ENCODE assay signal across 8 cellular contexts in the genomic region with DNA sequence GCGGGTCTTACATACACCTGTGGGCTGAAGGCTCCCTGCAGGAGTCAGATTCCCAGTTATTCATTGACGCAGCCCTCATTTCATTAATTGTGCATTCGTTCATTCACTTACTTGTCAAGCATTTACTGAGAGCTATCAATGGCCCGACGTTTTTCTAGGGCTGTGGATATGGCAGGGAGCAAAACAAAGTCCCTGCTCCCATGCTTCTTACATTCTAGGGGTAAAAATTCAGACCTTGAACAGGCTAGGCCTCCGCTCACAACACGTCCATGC. TPM values are rescaled to one million over a fixed set of nuclear protein-coding genes. Genes with fewer than 3 reads are reported as not detected.
DNase-seq lines count a peak whose midpoint lies in the region; ATAC-seq, FAIRE-seq and TF ChIP-seq lines count a peak whose summit lies in the region.
"Had no signal": no experiment of that assay in that cellular context is flagged by ENCODE, and none has a peak within 500 bp of the region (broad histone marks: within the 10 kb centered on the region; RNA-seq: fewer than 3 reads in every experiment).

No MANE protein-coding gene starts in this region.

- no peaks in the 10 kb centered on the region for H3K9me3 Mint-ChIP-seq in activated B cell treated with CpG ODN at 0.5 μM for 24 hours
- no peaks in the 10 kb centered on the region for H3K9me3 Mint-ChIP-seq in stimulated activated naive CD8-positive, alpha-beta T cell treated with anti-CD3 and anti-CD28 coated beads, Interleukin-15, amount 100 ng/mL, for 72 hours

- H3K4me3 ChIP-seq in kidney (ENCODE audit: low read length in 2 of 2) = peak overlapping the region; percentile 35 to 36

- no peaks in the 10 kb centered on the region for H3K9me3 ChIP-seq in kidney (ENCODE audit: control insufficient read depth in 1 of 2, low read length in 2 of 2)

- H3K4me1 ChIP-seq in kidney (ENCODE audit: control insufficient read depth in 1 of 2, insufficient read depth in 1 of 2, low read depth in 1 of 2, low read length in 2 of 2) = peaks cover 14 to 21% of the 10 kb centered on the region in 2 donors

- FAIRE-seq in kidney (lab: Jason Lieb, UNC) = no peak

- H3K4me3 Mint-ChIP-seq in activated B cell treated with CpG ODN at 0.5 μM for 24 hours = peak overlapping the region; percentile 86
- H3K4me3 Mint-ChIP-seq in stimulated activated naive CD8-positive, alpha-beta T cell treated with anti-CD3 and anti-CD28 coated beads, Interleukin-15, amount 100 ng/mL, for 72 hours = peak overlapping the region; percentile 63 to 92

- POLR2A ChIA-PET in activated B cell treated with CpG ODN at 0.5 μM for 24 hours (lab: Charles Lee) = interaction anchor here (0.9 to 2.8 kb wide), 6 partner anchors 32 to 1185 kb away, joined by 3 to 25 read pairs (median 6); a partner anchor contains a TSS

- H3K9ac ChIP-seq in kidney (ENCODE audit: low read length in 2 of 2) = no peak overlapping the region

- TF ChIP-seq CTCF in activated B cell treated with CpG ODN at 0.5 μM for 24 hours (IDR thresholded peaks at IDR 0.05) = no peak
- TF ChIP-seq CTCF in kidney (IDR thresholded peaks at IDR 0.05; ENCODE audit: borderline replicate concordance, extremely low read depth, insufficient read depth) = no peak

- intact Hi-C loops in activated B cell treated with CpG ODN at 0.5 μM for 24 hours (cut with micrococcal nuclease) = loop anchor here (1.0 to 10.0 kb wide), 9 partner anchors 36 to 1188 kb away; a partner anchor contains a TSS
- intact Hi-C loops in kidney (cut with DNase I) = no loop called here

- peaks cover 84% of the 10 kb centered on the region for H3K4me1 Mint-ChIP-seq in activated B cell treated with CpG ODN at 0.5 μM for 24 hours
- peaks cover 47% of the 10 kb centered on the region for H3K4me1 Mint-ChIP-seq in stimulated activated naive CD8-positive, alpha-beta T cell treated with anti-CD3 and anti-CD28 coated beads, Interleukin-15, amount 100 ng/mL, for 72 hours

- H3K27ac Mint-ChIP-seq in activated B cell treated with CpG ODN at 0.5 μM for 24 hours = peak overlapping the region; percentile 89
- H3K27ac Mint-ChIP-seq in stimulated activated naive CD8-positive, alpha-beta T cell treated with anti-CD3 and anti-CD28 coated beads, Interleukin-15, amount 100 ng/mL, for 72 hours = peak overlapping the region in 1 of 2 donors; percentile 61

- peaks cover 2 to 10% of the 10 kb centered on the region in 2 donors for H3K36me3 ChIP-seq in kidney (ENCODE audit: control insufficient read depth in 1 of 2, insufficient read depth in 2 of 2, low read length in 2 of 2)

- CTCF ChIA-PET in activated B cell treated with CpG ODN at 0.5 μM for 24 hours (lab: Charles Lee) = interaction anchor here (0.8 to 4.9 kb wide), 10 partner anchors 10 to 154 kb away, joined by 3 to 65 read pairs (median 4); no protein-coding TSS in a partner anchor

- DNase-seq in activated B cell treated with CpG ODN at 0.5 μM for 24 hours (no peak), kidney (no peak), NCI-H446 (lab: John Stamatoyannopoulos, UW) (no peak), HuH-7 (ENCODE audit: low spot score) (no peak)
- no peak for DNase-seq in stimulated activated naive CD8-positive, alpha-beta T cell treated with anti-CD3 and anti-CD28 coated beads, Interleukin-15, amount 100 ng/mL, for 72 hours

- peak overlapping the region in 1 of 2 donors; percentile 26 for H3K27ac ChIP-seq in kidney (ENCODE audit: low read depth in 2 of 2, low read length in 2 of 2)

- no peaks in the 10 kb centered on the region for H3K27me3 Mint-ChIP-seq in activated B cell treated with CpG ODN at 0.5 μM for 24 hours
- peaks cover 35% of the 10 kb centered on the region for H3K27me3 Mint-ChIP-seq in stimulated activated naive CD8-positive, alpha-beta T cell treated with anti-CD3 and anti-CD28 coated beads, Interleukin-15, amount 100 ng/mL, for 72 hours

- H3K36me3 Mint-ChIP-seq in activated B cell treated with CpG ODN at 0.5 μM for 24 hours (ENCODE audit: low read depth) = peaks cover 26% of the 10 kb centered on the region

- ATAC-seq in HG02852 (IDR thresholded peaks at IDR 0.05; ENCODE audit: unreplicated experiment) = peak; percentile 3
- ATAC-seq in activated B cell treated with CpG ODN at 0.5 μM for 24 hours (ENCODE audit: low read depth) = no peak
- ATAC-seq in stimulated activated naive CD8-positive, alpha-beta T cell treated with anti-CD3 and anti-CD28 coated beads, Interleukin-15, amount 100 ng/mL, for 72 hours = no peak
- ATAC-seq in HG03442 (IDR thresholded peaks at IDR 0.05; ENCODE audit: unreplicated experiment) = no peak

RNA-seq across cellular contexts. Expression of a gene that starts 0.4 kb away (rescaled TPM):
- total RNA-seq in activated B cell treated with CpG ODN at 0.5 μM for 24 hours (81.7 and 89.4 TPM in 2 replicates), kidney (78.2 TPM)
- 76.1 TPM for polyA plus RNA-seq in kidney (ENCODE audit: insufficient read depth, low read depth, low replicate concordance)

RNA-seq across cellular contexts. Expression of a gene that starts 24.2 kb away (rescaled TPM):
- not detected in 2 replicates for total RNA-seq in activated B cell treated with CpG ODN at 0.5 μM for 24 hours
- 8.2 TPM for total RNA-seq in kidney
- polyA plus RNA-seq in kidney (ENCODE audit: insufficient read depth, low read depth, low replicate concordance) = 0.86 TPM
- total RNA-seq: LHCN-M2 had no signal
